30 cellular contexts compared by ENCODE assay signal in genomic region chr10:59752278-59752940, GRCh38. TPM values are rescaled to one million over a fixed set of nuclear protein-coding genes. Genes with fewer than 3 reads are reported as not detected.
DNase-seq lines count a peak whose midpoint lies in the region; ATAC-seq and TF ChIP-seq lines count a peak whose summit lies in the region.
"Had no signal": no experiment of that assay in that cellular context is flagged by ENCODE, and none has a peak within 500 bp of the region (broad histone marks: within the 10 kb centered on the region; RNA-seq: fewer than 3 reads in every experiment).

No MANE protein-coding gene starts in this region.

- 52% methylated on average over 2 of the region's 2 CpGs for WGBS in esophagus muscularis mucosa

- intact Hi-C loops in esophagus muscularis mucosa (cut with DNase I): no loop called here

- DNase-seq in G401 (ENCODE audit: low spot score) (peak; percentile 76), NCI-H69 (lab: John Stamatoyannopoulos, UW) (peak; percentile 21), esophagus muscularis mucosa (ENCODE audit: extremely low spot score) (peak; percentile 66), retina (peak; percentile 3), NCI-H2227 treated with DMSO at 0.1 percent for 48 hours (lab: John Stamatoyannopoulos, UW) (no peak)
- DNase-seq: Caco-2; CD8-positive, alpha-beta T cell; DMS153; DND-41; GOT3; KBM-7; MV-4-11; NCI-H1105; NCI-H1436 treated with DMSO at 0.1 percent for 48 hours; NCI-H2029; NCI-H226; NCI-H510A treated with DMSO at 0.1 percent for 48 hours; NCI-H748 treated with DMSO at 0.1 percent for 48 hours; NK-92 treated with Interleukin-12 subunit alpha and Interleukin-12 subunit beta, amount 100 ng/mL, for 24 hours; PC-3 had no signal

- H3K27me3 ChIP-seq in esophagus muscularis mucosa: no peaks in the 10 kb centered on the region

- H3K4me3 ChIP-seq in esophagus muscularis mucosa: no peak overlapping the region
- H3K4me3 ChIP-seq: HAP-1, SJSA1 had no signal

- ATAC-seq in GM18858 (IDR thresholded peaks at IDR 0.05; ENCODE audit: unreplicated experiment) (no peak), GM19328 (IDR thresholded peaks at IDR 0.05; ENCODE audit: unreplicated experiment) (no peak), GM18870 (IDR thresholded peaks at IDR 0.05; ENCODE audit: unreplicated experiment) (no peak)
- ATAC-seq: CD8-positive, alpha-beta T cell; Right ventricle myocardium inferior had no signal

- no peaks in the 10 kb centered on the region for H3K9me3 ChIP-seq in esophagus muscularis mucosa
- H3K9me3 ChIP-seq: Caco-2, HAP-1, SJSA1 had no signal

- H3K27ac ChIP-seq in esophagus muscularis mucosa (replicated peaks in 1 of 4): no peak overlapping the region
- H3K27ac ChIP-seq: C4-2B, SJSA1 had no signal

- no peaks in the 10 kb centered on the region for H3K36me3 ChIP-seq in esophagus muscularis mucosa
- H3K36me3 ChIP-seq: HAP-1, SJSA1 had no signal

- in situ Hi-C loops in G401 (cut with HindIII; ENCODE audit: low sequenced_read_pairs): no loop called here

- TF ChIP-seq CTCF in esophagus muscularis mucosa (IDR thresholded peaks at IDR 0.05): no peak

- TF ChIP-seq EP300 in esophagus muscularis mucosa (IDR thresholded peaks at IDR 0.05): no peak

- no peak for TF ChIP-seq POLR2A in esophagus muscularis mucosa (IDR thresholded peaks at IDR 0.05; ENCODE audit: low read depth)

- H3K4me1 ChIP-seq in esophagus muscularis mucosa: no peaks in the 10 kb centered on the region
- H3K4me1 ChIP-seq: Caco-2, HAP-1 had no signal

RNA-seq across cellular contexts. Expression of gene MRLN, which starts 0.8 kb away (rescaled TPM):
- not detected in 2 replicates for total RNA-seq in G401 (2014; rRNA removed; shearing (Covaris generic))
- total RNA-seq in esophagus muscularis mucosa: not detected
- total RNA-seq: B cell; CD8-positive, alpha-beta T cell; LHCN-M2; MCF 10A; PC-3; Right ventricle myocardium inferior; SJSA1 had no signal

RNA-seq across cellular contexts. Expression of gene SLC16A9, which starts 42.8 kb away (rescaled TPM):
- 10.2 and 12.9 TPM in 2 replicates for total RNA-seq in G401 (2014; rRNA removed; shearing (Covaris generic))
- total RNA-seq in esophagus muscularis mucosa: under 1 TPM in 3 of 4 donors, not detected in 1; 0.33 to 0.86 (median 0.45) TPM
- total RNA-seq: B cell; CD8-positive, alpha-beta T cell had no signal
